Comparison of ENCODE assay signal across 8 cellular contexts in the genomic region with DNA sequence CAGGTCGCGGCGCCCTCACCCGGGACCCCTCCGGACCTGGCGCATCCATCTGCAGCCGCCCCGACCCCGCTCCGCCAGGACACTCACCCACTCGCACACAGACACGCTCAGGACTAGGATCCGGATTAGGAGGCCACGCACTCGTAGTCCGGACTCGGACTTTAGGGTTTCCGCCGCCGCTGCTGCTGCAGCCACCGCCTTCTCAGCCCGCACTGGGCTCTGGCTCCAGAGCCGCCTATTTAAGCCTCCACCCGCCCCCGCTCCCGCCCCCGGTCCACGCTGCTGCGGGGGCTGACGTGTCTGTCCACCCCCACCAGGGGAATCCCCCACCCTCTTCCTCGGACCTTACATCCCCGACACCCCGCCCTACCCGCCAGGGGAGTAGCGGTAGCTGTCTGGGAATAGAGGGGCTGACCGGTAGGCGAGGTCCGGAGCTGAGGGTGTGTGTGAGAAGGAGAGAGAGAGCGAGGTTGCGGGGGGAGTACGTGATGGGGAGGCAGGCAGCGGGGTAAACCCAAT. TPM values are rescaled to one million over a fixed set of nuclear protein-coding genes. Genes with fewer than 3 reads are reported as not detected.
DNase-seq lines count a peak whose midpoint lies in the region; ATAC-seq lines count a peak whose summit lies in the region.

A gene with protein sequence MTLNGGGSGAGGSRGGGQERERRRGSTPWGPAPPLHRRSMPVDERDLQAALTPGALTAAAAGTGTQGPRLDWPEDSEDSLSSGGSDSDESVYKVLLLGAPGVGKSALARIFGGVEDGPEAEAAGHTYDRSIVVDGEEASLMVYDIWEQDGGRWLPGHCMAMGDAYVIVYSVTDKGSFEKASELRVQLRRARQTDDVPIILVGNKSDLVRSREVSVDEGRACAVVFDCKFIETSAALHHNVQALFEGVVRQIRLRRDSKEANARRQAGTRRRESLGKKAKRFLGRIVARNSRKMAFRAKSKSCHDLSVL (minus strand): TSS at position 214 of the 519 bp plus-strand sequence. CDS start 356 bp downstream, outside the sequence.

- no peak within 1 kb of the TSS for H3K27ac Mint-ChIP-seq in IgD-negative memory B cell

- in situ Hi-C loops in Caki2 (cut with HindIII; ENCODE audit: low pct_unique_long_range_greater_than_20kb, low sequenced_read_pairs), result no loop called here

- H3K9me3 Mint-ChIP-seq in IgD-negative memory B cell, result no peaks in the 10 kb centered on the region

- no peak within 1 kb of the TSS for H3K9ac ChIP-seq in duodenal mucosa (ENCODE audit: low read depth in 1 of 2, low read length in 2 of 2)

- peaks cover 31% of the 10 kb centered on the region for H3K27me3 Mint-ChIP-seq in IgD-negative memory B cell

- H3K9me3 ChIP-seq in duodenal mucosa (ENCODE audit: control insufficient read depth in 1 of 2, low read length in 2 of 2), result no peaks in the 10 kb centered on the region

- peak; percentile 76 for DNase-seq in Caki2 (ENCODE audit: low read depth)
- DNase-seq in midbrain (lab: John Stamatoyannopoulos, UW), result peak; percentile 27
- no peak for DNase-seq in NCI-H1436 (lab: John Stamatoyannopoulos, UW)

- H3K36me3 ChIP-seq in duodenal mucosa (ENCODE audit: control insufficient read depth in 1 of 2, insufficient read depth in 2 of 2, low read length in 2 of 2), result no peaks in the 10 kb centered on the region

- H3K4me1 ChIP-seq in duodenal mucosa (ENCODE audit: control insufficient read depth in 1 of 2, insufficient read depth in 2 of 2, low read length in 2 of 2), result peaks cover 4 to 32% of the 10 kb centered on the region in 2 donors

- no peak for ATAC-seq in HG03565 (IDR thresholded peaks at IDR 0.05; ENCODE audit: unreplicated experiment)
- no peak for ATAC-seq in HG03159 (IDR thresholded peaks at IDR 0.05; ENCODE audit: unreplicated experiment)
- no peak for ATAC-seq in GM19397 (IDR thresholded peaks at IDR 0.05; ENCODE audit: unreplicated experiment)

- peaks cover 0 to 3% (median 0%) of the 10 kb centered on the region in 3 donors for H3K4me1 Mint-ChIP-seq in IgD-negative memory B cell

- H3K4me3 Mint-ChIP-seq in IgD-negative memory B cell, result peak within 1 kb of the TSS; percentile 45 to 86 (median 78)

- H3K4me3 ChIP-seq in duodenal mucosa (ENCODE audit: low read depth in 1 of 2, low read length in 2 of 2), result peak within 1 kb of the TSS; percentile 43 to 58

- peaks cover 1% of the 10 kb centered on the region for H3K36me3 Mint-ChIP-seq in IgD-negative memory B cell

- H3K27me3 ChIP-seq in duodenal mucosa (ENCODE audit: control insufficient read depth in 1 of 2, insufficient read depth in 2 of 2, low read length in 2 of 2), result peaks cover 4 to 5% of the 10 kb centered on the region in 2 donors

- peak within 1 kb of the TSS; percentile 20 for H3K27ac ChIP-seq in duodenal mucosa (ENCODE audit: low read depth, low read length)

RNA-seq across cellular contexts. Expression of the gene that starts here (rescaled TPM):
- total RNA-seq in Caki2 (2014; rRNA removed; shearing (Covaris generic); ENCODE audit: low replicate concordance), result 147 and 161 TPM in 2 replicates
- polyA plus RNA-seq in IgD-negative memory B cell, result not detected
